ENCODE assay signal across 9 cellular contexts in genomic region chr10:31383810-31384588, GRCh38.
A peak's percentile ranks its signal among the peaks of the same experiment; 100 is the strongest.
DNase-seq lines count a peak whose midpoint lies in the region; ATAC-seq and TF ChIP-seq lines count a peak whose summit lies in the region.
"Had no signal": no experiment of that assay in that cellular context is flagged by ENCODE, and none has a peak within 500 bp of the region (broad histone marks: within the 10 kb centered on the region; RNA-seq: fewer than 3 reads in every experiment).

No MANE protein-coding gene starts in this region.

- H3K4me3 ChIP-seq in gastrocnemius medialis, result no peak overlapping the region
- no peak overlapping the region for H3K4me3 ChIP-seq in prostate gland

- no peak overlapping the region for H3K4me3 Mint-ChIP-seq in activated T-cell treated with anti-CD3 and anti-CD28 coated beads, Interleukin-2, amount 50 U/mL, for 4 hours
- no peak overlapping the region for H3K4me3 Mint-ChIP-seq in activated T-cell treated with anti-CD3 and anti-CD28 coated beads, Interleukin-2, amount 50 U/mL, for 24 hours

- no peaks in the 10 kb centered on the region for H3K27me3 Mint-ChIP-seq in activated T-cell treated with anti-CD3 and anti-CD28 coated beads, Interleukin-2, amount 50 U/mL, for 4 hours (ENCODE audit: low read depth)
- H3K27me3 Mint-ChIP-seq in activated T-cell treated with anti-CD3 and anti-CD28 coated beads, Interleukin-2, amount 50 U/mL, for 24 hours, result no peaks in the 10 kb centered on the region

- H3K9me3 ChIP-seq in gastrocnemius medialis (no peaks in the 10 kb centered on the region), prostate gland (no peaks in the 10 kb centered on the region)

- no peak for TF ChIP-seq POLR2A in gastrocnemius medialis (IDR thresholded peaks at IDR 0.05)
- no peak for TF ChIP-seq POLR2A in prostate gland (IDR thresholded peaks at IDR 0.05)

- H3K27ac ChIP-seq in gastrocnemius medialis (peak overlapping the region in 2 of 4 donors; percentile 14 to 15), prostate gland (no peak overlapping the region)

- peaks cover 12% of the 10 kb centered on the region for H3K36me3 Mint-ChIP-seq in activated T-cell treated with anti-CD3 and anti-CD28 coated beads, Interleukin-2, amount 50 U/mL, for 4 hours (ENCODE audit: insufficient read depth)
- peaks cover 21% of the 10 kb centered on the region for H3K36me3 Mint-ChIP-seq in activated T-cell treated with anti-CD3 and anti-CD28 coated beads, Interleukin-2, amount 50 U/mL, for 24 hours (ENCODE audit: low read depth)

- WGBS in prostate gland, result 93% methylated on average over 8 of the region's 8 CpGs

- intact Hi-C loops in gastrocnemius medialis (cut with DNase I; ENCODE audit: low total_unique reads) (no loop called here), posterior vena cava (cut with DNase I) (no loop called here), prostate gland (cut with DNase I) (no loop called here)

- no peak overlapping the region for H3K27ac Mint-ChIP-seq in activated T-cell treated with anti-CD3 and anti-CD28 coated beads, Interleukin-2, amount 50 U/mL, for 24 hours

- no peak for DNase-seq in activated T-cell treated with anti-CD3 and anti-CD28 coated beads, Interleukin-2, amount 50 U/mL, for 4 hours
- no peak for DNase-seq in activated T-cell treated with anti-CD3 and anti-CD28 coated beads, Interleukin-2, amount 50 U/mL, for 24 hours
- DNase-seq in gastrocnemius medialis (no peak), posterior vena cava (ENCODE audit: low spot score) (no peak), prostate gland (ENCODE audit: low spot score) (no peak)
- no peak for DNase-seq in stimulated activated CD4-positive, alpha-beta T cell treated with anti-CD3 and anti-CD28 coated beads, Interleukin-4, amount 100 ng/mL, for 24 hours
- DNase-seq: substantia nigra had no signal

- no peaks in the 10 kb centered on the region for H3K9me3 Mint-ChIP-seq in activated T-cell treated with anti-CD3 and anti-CD28 coated beads, Interleukin-2, amount 50 U/mL, for 4 hours
- no peaks in the 10 kb centered on the region for H3K9me3 Mint-ChIP-seq in activated T-cell treated with anti-CD3 and anti-CD28 coated beads, Interleukin-2, amount 50 U/mL, for 24 hours

- in situ Hi-C loops in gastrocnemius medialis (cut with MboI; ENCODE audit: low sequenced_read_pairs in 4 of 4), result no loop called here

- H3K4me1 Mint-ChIP-seq in activated T-cell treated with anti-CD3 and anti-CD28 coated beads, Interleukin-2, amount 50 U/mL, for 4 hours (ENCODE audit: low read depth), result peaks cover 28% of the 10 kb centered on the region
- H3K4me1 Mint-ChIP-seq in activated T-cell treated with anti-CD3 and anti-CD28 coated beads, Interleukin-2, amount 50 U/mL, for 24 hours (ENCODE audit: low read depth), result peaks cover 43% of the 10 kb centered on the region

- ATAC-seq in activated T-cell treated with anti-CD3 and anti-CD28 coated beads, Interleukin-2, amount 50 U/mL, for 4 hours, result peak; percentile 40 to 56
- ATAC-seq in GM21717 (IDR thresholded peaks at IDR 0.05; ENCODE audit: unreplicated experiment) (peak; percentile 97), HG03342 (IDR thresholded peaks at IDR 0.05; ENCODE audit: unreplicated experiment) (peak; percentile 98), gastrocnemius medialis (peak; percentile 30 to 37)

- H3K27me3 ChIP-seq in gastrocnemius medialis (no peaks in the 10 kb centered on the region), prostate gland (replicated peaks; ENCODE audit: insufficient read depth) (no peaks in the 10 kb centered on the region)

- no peak for TF ChIP-seq CTCF in gastrocnemius medialis (IDR thresholded peaks at IDR 0.05 in 4 of 5, conservative IDR thresholded peaks at IDR 0.05 in 1 of 5)
- TF ChIP-seq CTCF in prostate gland (IDR thresholded peaks at IDR 0.05), result no peak

- H3K36me3 ChIP-seq in gastrocnemius medialis (no peaks in the 10 kb centered on the region), prostate gland (no peaks in the 10 kb centered on the region)

- H3K4me1 ChIP-seq in gastrocnemius medialis (peaks cover 38 to 46% of the 10 kb centered on the region in 2 donors), prostate gland (replicated peaks) (no peaks in the 10 kb centered on the region)

Comparison
In these comparisons a context has a peak if more than half of its experiments do, and no peak if none do; other contexts are left out.
1. ATAC-seq: peak in every context shown above with its lines; median percentile 98 in HG03342; 97 in GM21717; 48 in activated T-cell treated with anti-CD3 and anti-CD28 coated beads, Interleukin-2, amount 50 U/mL, for 4 hours; 34 in gastrocnemius medialis.